Comparison of ENCODE assay signal across 1 cellular context in genomic region chr13:34207334-34207733, GRCh38.
TF ChIP-seq lines count a peak whose summit lies in the region.

No MANE protein-coding gene starts in this region.

TF ChIP-seq in A549, 52 proteins besides CTCF, POLR2A, EP300 and RAD21 (continued from another document):
- TF ChIP-seq PBX3 (IDR thresholded peaks at IDR 0.05) (no peak), HOXB5 (CRISPR knock-in tag; IDR thresholded peaks at IDR 0.05) (no peak), HEYL (CRISPR knock-in tag; IDR thresholded peaks at IDR 0.05) (no peak), JUNB (IDR thresholded peaks at IDR 0.05) (peak; percentile 72; the same call in 1 of the 2 replicates), RNF2 (IDR thresholded peaks at IDR 0.05; ENCODE audit: borderline replicate concordance, low read depth) (no peak), JUN (IDR thresholded peaks at IDR 0.05) (peak in 1 of 2 experiments; percentile 63; a peak in 1 of 5 replicates), KDM1A (IDR thresholded peaks at IDR 0.05; ENCODE audit: low read depth) (no peak), CEBPB (IDR thresholded peaks at IDR 0.05) (peak in 1 of 2 experiments; percentile 59; a peak in 2 of 4 replicates), MAX (IDR thresholded peaks at IDR 0.05) (peak; percentile 35; the same call in 1 of the 2 replicates), FOSL2 (IDR thresholded peaks at IDR 0.05) (peak; percentile 61), FOSL2 (CRISPR knock-in tag; IDR thresholded peaks at IDR 0.05) (peak; percentile 81), GATA3 (IDR thresholded peaks at IDR 0.05; ENCODE audit: borderline replicate concordance) (peak; percentile 74; the same call in 1 of the 2 replicates), BHLHE40 (IDR thresholded peaks at IDR 0.05; ENCODE audit: low read depth, low read length) (no peak), POLR2AphosphoS2 (conservative IDR thresholded peaks at IDR 0.05; ENCODE audit: low read length) (no peak)
